ENCODE assay signal across 21 cellular contexts in genomic region chr1:36487906-36488305, GRCh38. TPM values are rescaled to one million over a fixed set of nuclear protein-coding genes. Genes with fewer than 3 reads are reported as not detected.
DNase-seq lines count a peak whose midpoint lies in the region; ATAC-seq and TF ChIP-seq lines count a peak whose summit lies in the region.
"Had no signal": no experiment of that assay in that cellular context is flagged by ENCODE, and none has a peak within 500 bp of the region (broad histone marks: within the 10 kb centered on the region; RNA-seq: fewer than 3 reads in every experiment).

No MANE protein-coding gene starts in this region.

- H3K27me3 ChIP-seq in neural progenitor cell, result no peaks in the 10 kb centered on the region
- no peaks in the 10 kb centered on the region for H3K27me3 ChIP-seq in thyroid gland
- no peaks in the 10 kb centered on the region for H3K27me3 ChIP-seq in uterus

- no peaks in the 10 kb centered on the region for H4K20me1 ChIP-seq in neural progenitor cell (ENCODE audit: low read depth)

- WGBS in thyroid gland, 2 donors, result 84 to 85% methylated on average over 3 of the region's 3 CpGs

- no peaks in the 10 kb centered on the region for H3K36me3 ChIP-seq in neural progenitor cell
- H3K36me3 ChIP-seq in thyroid gland, result no peaks in the 10 kb centered on the region
- no peaks in the 10 kb centered on the region for H3K36me3 ChIP-seq in uterus

- no peaks in the 10 kb centered on the region for H3K9me3 Mint-ChIP-seq in activated naive CD4-positive, alpha-beta T cell treated with anti-CD3 and anti-CD28 coated beads, Interleukin-2, amount 10 ng/mL, durations not matched to agents 7 days and 5 days
- no peaks in the 10 kb centered on the region for H3K9me3 Mint-ChIP-seq in activated naive CD4-positive, alpha-beta T cell treated with anti-CD3 and anti-CD28 coated beads for 36 hours
- no peaks in the 10 kb centered on the region for H3K9me3 Mint-ChIP-seq in dendritic cell treated with granulocyte-macrophage colony-stimulating factor and Interleukin-4, amounts not matched to agents 40 ng/mL and 50 ng/mL, for 4 days
- no peaks in the 10 kb centered on the region for H3K9me3 Mint-ChIP-seq in neural progenitor cell
- H3K9me3 Mint-ChIP-seq: CD4-positive, alpha-beta T cell; HFFc6 had no signal

- ATAC-seq in HG03139 (IDR thresholded peaks at IDR 0.05; ENCODE audit: unreplicated experiment), result no peak
- ATAC-seq: Panc1, Right ventricle myocardium inferior had no signal

- no peak overlapping the region for H2AFZ ChIP-seq in neural progenitor cell (replicated peaks)

- H3K27ac Mint-ChIP-seq in activated naive CD4-positive, alpha-beta T cell treated with anti-CD3 and anti-CD28 coated beads, Interleukin-2, amount 10 ng/mL, durations not matched to agents 7 days and 5 days, result no peak overlapping the region
- H3K27ac Mint-ChIP-seq in activated naive CD4-positive, alpha-beta T cell treated with anti-CD3 and anti-CD28 coated beads for 36 hours, result no peak overlapping the region
- H3K27ac Mint-ChIP-seq in dendritic cell treated with granulocyte-macrophage colony-stimulating factor and Interleukin-4, amounts not matched to agents 40 ng/mL and 50 ng/mL, for 4 days, result peak overlapping the region; percentile 91
- H3K27ac Mint-ChIP-seq in neural progenitor cell, result peak overlapping the region; percentile 43
- H3K27ac Mint-ChIP-seq: CD4-positive, alpha-beta T cell; HFFc6 had no signal

- CTCF ChIA-PET in activated naive CD4-positive, alpha-beta T cell treated with anti-CD3 and anti-CD28 coated beads, Interleukin-2, amount 10 ng/mL, durations not matched to agents 7 days and 5 days (lab: Charles Lee), result interaction anchor here (0.6 to 1.4 kb wide), 2 partner anchors 28 to 172 kb away, joined by 3 read pairs; no protein-coding TSS in a partner anchor
- CTCF ChIA-PET in activated naive CD4-positive, alpha-beta T cell treated with anti-CD3 and anti-CD28 coated beads for 36 hours (lab: Charles Lee), result interaction anchor here (1.4 kb wide), 1 partner anchor 28 kb away, joined by 6 read pairs; no protein-coding TSS in a partner anchor

- peaks cover 46% of the 10 kb centered on the region for H3K27me3 Mint-ChIP-seq in activated naive CD4-positive, alpha-beta T cell treated with anti-CD3 and anti-CD28 coated beads, Interleukin-2, amount 10 ng/mL, durations not matched to agents 7 days and 5 days
- H3K27me3 Mint-ChIP-seq in activated naive CD4-positive, alpha-beta T cell treated with anti-CD3 and anti-CD28 coated beads for 36 hours (ENCODE audit: low read depth), result no peaks in the 10 kb centered on the region
- H3K27me3 Mint-ChIP-seq in dendritic cell treated with granulocyte-macrophage colony-stimulating factor and Interleukin-4, amounts not matched to agents 40 ng/mL and 50 ng/mL, for 4 days, result no peaks in the 10 kb centered on the region
- peaks cover 2% of the 10 kb centered on the region for H3K27me3 Mint-ChIP-seq in neural progenitor cell (ENCODE audit: insufficient read depth, low read depth)
- H3K27me3 Mint-ChIP-seq: CD4-positive, alpha-beta T cell had no signal

- TF ChIP-seq CTCF in neural progenitor cell (IDR thresholded peaks at IDR 0.05) (no peak), thyroid gland (IDR thresholded peaks at IDR 0.05) (no peak), uterus (IDR thresholded peaks at IDR 0.05) (no peak)

- DNase-seq in activated naive CD4-positive, alpha-beta T cell treated with anti-CD3 and anti-CD28 coated beads, Interleukin-2, amount 10 ng/mL, durations not matched to agents 7 days and 5 days, result peak; percentile 3
- no peak for DNase-seq in activated naive CD4-positive, alpha-beta T cell treated with anti-CD3 and anti-CD28 coated beads for 36 hours
- no peak for DNase-seq in neural progenitor cell (ENCODE audit: low spot score)
- no peak for DNase-seq in thyroid gland
- DNase-seq in uterus, result no peak
- no peak for DNase-seq in H4 (ENCODE audit: low spot score)
- DNase-seq: 8988T; CD4-positive, alpha-beta T cell; DMS79 treated with DMSO at 0.1 percent for 48 hours; GDM1; GOT3; HFFc6; Karpas-422; NCI-H1105 treated with DMSO at 0.1 percent for 48 hours; NCI-H187; NCI-H446 treated with DMSO at 0.1 percent for 48 hours; NCI-H748 treated with DMSO at 0.1 percent for 48 hours had no signal

- no peak overlapping the region for H3K9ac ChIP-seq in neural progenitor cell

- H3K36me3 Mint-ChIP-seq in activated naive CD4-positive, alpha-beta T cell treated with anti-CD3 and anti-CD28 coated beads, Interleukin-2, amount 10 ng/mL, durations not matched to agents 7 days and 5 days, result no peaks in the 10 kb centered on the region
- no peaks in the 10 kb centered on the region for H3K36me3 Mint-ChIP-seq in activated naive CD4-positive, alpha-beta T cell treated with anti-CD3 and anti-CD28 coated beads for 36 hours (ENCODE audit: low read depth)
- H3K36me3 Mint-ChIP-seq in dendritic cell treated with granulocyte-macrophage colony-stimulating factor and Interleukin-4, amounts not matched to agents 40 ng/mL and 50 ng/mL, for 4 days (ENCODE audit: low read depth), result no peaks in the 10 kb centered on the region
- no peaks in the 10 kb centered on the region for H3K36me3 Mint-ChIP-seq in neural progenitor cell

- no peak overlapping the region for H3K4me2 ChIP-seq in neural progenitor cell

- H3K79me2 ChIP-seq in neural progenitor cell (ENCODE audit: low read depth), result no peaks in the 10 kb centered on the region

- H3K4me1 Mint-ChIP-seq in activated naive CD4-positive, alpha-beta T cell treated with anti-CD3 and anti-CD28 coated beads, Interleukin-2, amount 10 ng/mL, durations not matched to agents 7 days and 5 days, result no peaks in the 10 kb centered on the region
- peaks cover 3% of the 10 kb centered on the region for H3K4me1 Mint-ChIP-seq in activated naive CD4-positive, alpha-beta T cell treated with anti-CD3 and anti-CD28 coated beads for 36 hours (ENCODE audit: low read depth)
- H3K4me1 Mint-ChIP-seq in dendritic cell treated with granulocyte-macrophage colony-stimulating factor and Interleukin-4, amounts not matched to agents 40 ng/mL and 50 ng/mL, for 4 days (ENCODE audit: low read depth), result peaks cover 75% of the 10 kb centered on the region
- peaks cover 2% of the 10 kb centered on the region for H3K4me1 Mint-ChIP-seq in neural progenitor cell

- no peak for TF ChIP-seq POLR2A in thyroid gland (IDR thresholded peaks at IDR 0.05)
- no peak for TF ChIP-seq POLR2A in uterus (IDR thresholded peaks at IDR 0.05)

- intact Hi-C loops in activated naive CD4-positive, alpha-beta T cell treated with anti-CD3 and anti-CD28 coated beads for 36 hours (cut with micrococcal nuclease), result no loop called here
- intact Hi-C loops in dendritic cell treated with granulocyte-macrophage colony-stimulating factor and Interleukin-4, amounts not matched to agents 40 ng/mL and 50 ng/mL, for 4 days (cut with micrococcal nuclease), result no loop called here
- intact Hi-C loops in thyroid gland (cut with DNase I), result no loop called here
- intact Hi-C loops in uterus (cut with DNase I; ENCODE audit: low total_unique reads), result no loop called here

- no peak overlapping the region for H3K27ac ChIP-seq in neural progenitor cell
- H3K27ac ChIP-seq in thyroid gland, result peak overlapping the region in 2 of 3 donors; percentile 73 to 89
- no peak overlapping the region for H3K27ac ChIP-seq in uterus

- H3K9me3 ChIP-seq in neural progenitor cell (ENCODE audit: low read depth), result no peaks in the 10 kb centered on the region
- no peaks in the 10 kb centered on the region for H3K9me3 ChIP-seq in thyroid gland
- no peaks in the 10 kb centered on the region for H3K9me3 ChIP-seq in uterus

- no peak overlapping the region for H3K4me3 ChIP-seq in neural progenitor cell
- H3K4me3 ChIP-seq in thyroid gland (replicated peaks in 1 of 3), result no peak overlapping the region
- H3K4me3 ChIP-seq in uterus, result no peak overlapping the region

- peaks cover 7% of the 10 kb centered on the region for H3F3A ChIP-seq in neural progenitor cell (ENCODE audit: low read depth)

- H3K4me1 ChIP-seq in neural progenitor cell, result peaks cover 2% of the 10 kb centered on the region
- H3K4me1 ChIP-seq in thyroid gland, result peaks cover 5 to 23% of the 10 kb centered on the region in 2 donors
- no peaks in the 10 kb centered on the region for H3K4me1 ChIP-seq in uterus

- no peak overlapping the region for H3K4me3 Mint-ChIP-seq in activated naive CD4-positive, alpha-beta T cell treated with anti-CD3 and anti-CD28 coated beads, Interleukin-2, amount 10 ng/mL, durations not matched to agents 7 days and 5 days
- no peak overlapping the region for H3K4me3 Mint-ChIP-seq in activated naive CD4-positive, alpha-beta T cell treated with anti-CD3 and anti-CD28 coated beads for 36 hours
- H3K4me3 Mint-ChIP-seq in dendritic cell treated with granulocyte-macrophage colony-stimulating factor and Interleukin-4, amounts not matched to agents 40 ng/mL and 50 ng/mL, for 4 days, result no peak overlapping the region
- no peak overlapping the region for H3K4me3 Mint-ChIP-seq in neural progenitor cell
- H3K4me3 Mint-ChIP-seq: CD4-positive, alpha-beta T cell; HFFc6 had no signal

RNA-seq across cellular contexts. Expression of gene CSF3R, which starts 5.2 kb away (rescaled TPM):
- under 1 TPM; 0.19 to 0.25 TPM for total RNA-seq in activated naive CD4-positive, alpha-beta T cell treated with anti-CD3 and anti-CD28 coated beads for 36 hours
- total RNA-seq in neural progenitor cell (ENCODE audit: low replicate concordance), result 0.56 TPM in 1 of 2 replicates, not detected in the other
- total RNA-seq in thyroid gland, result 1 to 10 TPM; 3.5 to 7.9 (median 7.1) TPM
- total RNA-seq in uterus, result 1 to 10 TPM; 4.9 to 9.7 (median 6.6) TPM
- not detected in 2 replicates for total RNA-seq in H4 (2014; rRNA removed; shearing (Covaris generic))
- total RNA-seq: HFFc6 had no signal

RNA-seq across cellular contexts. Expression of gene MRPS15, which starts 23.7 kb away (rescaled TPM):
- total RNA-seq in activated naive CD4-positive, alpha-beta T cell treated with anti-CD3 and anti-CD28 coated beads for 36 hours, result 100 to 1,000 TPM; 122 to 141 TPM
- total RNA-seq in neural progenitor cell (ENCODE audit: low replicate concordance) (75.2 and 109 TPM in 2 replicates), thyroid gland (10 to 100 TPM; 45.6 to 85.9 (median 56.3) TPM), uterus (10 to 100 TPM; 25.0 to 43.5 (median 36.3) TPM)
- total RNA-seq in H4 (2014; rRNA removed; shearing (Covaris generic)), result 113 and 121 TPM in 2 replicates

RNA-seq across cellular contexts. Expression of gene OSCP1, which starts 37.7 kb away (rescaled TPM):
- 1 to 10 TPM; 2.2 to 2.6 TPM for total RNA-seq in activated naive CD4-positive, alpha-beta T cell treated with anti-CD3 and anti-CD28 coated beads for 36 hours
- total RNA-seq in neural progenitor cell (ENCODE audit: low replicate concordance), result 7.8 and 8.2 TPM in 2 replicates
- 10 to 100 TPM; 15.2 to 31.9 (median 19.5) TPM for total RNA-seq in thyroid gland
- 10 to 100 TPM in 2 of 4 donors, 1 to 10 TPM in 2; 2.4 to 22.4 (median 12.0) TPM for total RNA-seq in uterus
- total RNA-seq in H4 (2014; rRNA removed; shearing (Covaris generic)), result 6.9 and 8.4 TPM in 2 replicates

Comparison
In these comparisons a context has a peak if more than half of its experiments do, and no peak if none do; other contexts are left out.
1. H3K27ac Mint-ChIP-seq: peak in dendritic cell treated with granulocyte-macrophage colony-stimulating factor and Interleukin-4, amounts not matched to agents 40 ng/mL and 50 ng/mL, for 4 days (single experiment) and neural progenitor cell (single experiment); none in activated naive CD4-positive, alpha-beta T cell treated with anti-CD3 and anti-CD28 coated beads, Interleukin-2, amount 10 ng/mL, durations not matched to agents 7 days and 5 days (single experiment) and activated naive CD4-positive, alpha-beta T cell treated with anti-CD3 and anti-CD28 coated beads for 36 hours (single experiment).
2. H3K27ac ChIP-seq: peak in thyroid gland (2 of 3); none in neural progenitor cell (single experiment) and uterus (0 of 2).